Comparison of ENCODE assay signal across 8 cellular contexts in genomic region chr19:36665832-36666231, GRCh38. TPM values are rescaled to one million over a fixed set of nuclear protein-coding genes. Genes with fewer than 3 reads are reported as not detected.
DNase-seq lines count a peak whose midpoint lies in the region; ATAC-seq and TF ChIP-seq lines count a peak whose summit lies in the region.

No MANE protein-coding gene starts in this region.

- POLR2A ChIA-PET in SK-N-SH (lab: Yijun Ruan, JAX) = no interaction called here

- H3K36me3 ChIP-seq in SK-N-SH (replicated peaks in 1 of 2; ENCODE audit: control insufficient read depth in 1 of 2, insufficient read depth in 2 of 2, low read length in 1 of 2) = peaks cover 16 to 48% of the 10 kb centered on the region in 2 experiments

- H2AFZ ChIP-seq in SK-N-SH (ENCODE audit: low read depth) = peak overlapping the region; percentile 100; the same call in 1 of the 2 replicates

- H3K27me3 Mint-ChIP-seq in activated naive CD8-positive, alpha-beta T cell = no peaks in the 10 kb centered on the region
- peaks cover 5 to 13% (median 7%) of the 10 kb centered on the region in 3 donors for H3K27me3 Mint-ChIP-seq in immature natural killer cell (ENCODE audit: low read depth in 3 of 3)
- H3K27me3 Mint-ChIP-seq in stimulated activated naive CD8-positive, alpha-beta T cell treated with anti-CD3 and anti-CD28 coated beads, Interleukin-15, amount 100 ng/mL, for 72 hours = no peaks in the 10 kb centered on the region

- DNase-seq in SK-N-SH = peak; percentile 11
- no peak for DNase-seq in immature natural killer cell
- no peak for DNase-seq in stimulated activated naive CD8-positive, alpha-beta T cell treated with anti-CD3 and anti-CD28 coated beads, Interleukin-15, amount 100 ng/mL, for 72 hours
- DNase-seq in posterior vena cava (ENCODE audit: low spot score) = no peak
- DNase-seq in AML-193 (lab: John Stamatoyannopoulos, UW) = no peak

- H3K9me3 Mint-ChIP-seq in activated naive CD8-positive, alpha-beta T cell (ENCODE audit: low read depth) = peaks cover 31% of the 10 kb centered on the region
- H3K9me3 Mint-ChIP-seq in immature natural killer cell = peaks cover 0 to 2% (median 0%) of the 10 kb centered on the region in 6 donors
- peaks cover 43 to 56% of the 10 kb centered on the region in 2 donors for H3K9me3 Mint-ChIP-seq in stimulated activated naive CD8-positive, alpha-beta T cell treated with anti-CD3 and anti-CD28 coated beads, Interleukin-15, amount 100 ng/mL, for 72 hours

- H3K27ac ChIP-seq in SK-N-SH (ENCODE audit: low read depth in 2 of 2, low read length in 1 of 2) = no peak overlapping the region

- H3K4me1 ChIP-seq in SK-N-SH (ENCODE audit: control insufficient read depth in 1 of 2, insufficient read depth in 2 of 2, low read depth in 1 of 2, low read length in 1 of 2) = peaks cover 0 to 6% of the 10 kb centered on the region in 2 experiments; a peak in 1 of 4 replicates

- peak overlapping the region; percentile 95 for H3K27ac Mint-ChIP-seq in activated naive CD8-positive, alpha-beta T cell
- H3K27ac Mint-ChIP-seq in immature natural killer cell = peak overlapping the region; percentile 36 to 98 (median 89)
- peak overlapping the region; percentile 5 to 89 for H3K27ac Mint-ChIP-seq in stimulated activated naive CD8-positive, alpha-beta T cell treated with anti-CD3 and anti-CD28 coated beads, Interleukin-15, amount 100 ng/mL, for 72 hours

- TF ChIP-seq CTCF in SK-N-SH (IDR thresholded peaks at IDR 0.05) = no peak

- peak overlapping the region; percentile 100 for H3K4me3 Mint-ChIP-seq in activated naive CD8-positive, alpha-beta T cell
- peak overlapping the region; percentile 98 to 100 (median 100) for H3K4me3 Mint-ChIP-seq in immature natural killer cell
- H3K4me3 Mint-ChIP-seq in stimulated activated naive CD8-positive, alpha-beta T cell treated with anti-CD3 and anti-CD28 coated beads, Interleukin-15, amount 100 ng/mL, for 72 hours = peak overlapping the region; percentile 97 to 100

- H3K9ac ChIP-seq in SK-N-SH = peak overlapping the region; percentile 86

- H3K79me2 ChIP-seq in SK-N-SH (ENCODE audit: insufficient read depth) = peaks cover 48% of the 10 kb centered on the region

- H3K4me2 ChIP-seq in SK-N-SH = peak overlapping the region; percentile 80

- WGBS in SK-N-SH (ENCODE audit: low lambda C conversion rate) = 25% methylated on average over 14 of the region's 14 CpGs

- intact Hi-C loops in posterior vena cava (cut with DNase I) = no loop called here

- ATAC-seq in SK-N-SH treated with all-trans-retinoic acid at 6 μM for 48 hours = no peak
- ATAC-seq in stimulated activated naive CD8-positive, alpha-beta T cell treated with anti-CD3 and anti-CD28 coated beads, Interleukin-15, amount 100 ng/mL, for 72 hours = no peak
- no peak for ATAC-seq in HG02884 (IDR thresholded peaks at IDR 0.05; ENCODE audit: unreplicated experiment)

- H4K20me1 ChIP-seq in SK-N-SH (ENCODE audit: insufficient read depth) = no peaks in the 10 kb centered on the region

- TF ChIP-seq RAD21 in SK-N-SH (IDR thresholded peaks at IDR 0.05; ENCODE audit: low read length) = no peak

- peaks cover 20% of the 10 kb centered on the region for H3K9me3 ChIP-seq in SK-N-SH

- H3K36me3 Mint-ChIP-seq in activated naive CD8-positive, alpha-beta T cell = peaks cover 51% of the 10 kb centered on the region
- H3K36me3 Mint-ChIP-seq in immature natural killer cell = peaks cover 21 to 41% (median 34%) of the 10 kb centered on the region in 3 donors

- peak overlapping the region; percentile 61 to 100 for H3K4me3 ChIP-seq in SK-N-SH (ENCODE audit: low read depth in 2 of 2, low read length in 1 of 2)

- H3F3A ChIP-seq in SK-N-SH (replicated peaks; ENCODE audit: insufficient read depth) = peaks cover 5% of the 10 kb centered on the region

- H3K9me2 ChIP-seq in SK-N-SH = no peaks in the 10 kb centered on the region

- H3K27me3 ChIP-seq in SK-N-SH (ENCODE audit: insufficient read depth) = no peaks in the 10 kb centered on the region

- no peak for TF ChIP-seq EP300 in SK-N-SH (IDR thresholded peaks at IDR 0.05; ENCODE audit: borderline replicate concordance in 1 of 2, low read depth in 1 of 2, low read length in 1 of 2)

- CTCF ChIA-PET in SK-N-SH (lab: Yijun Ruan, JAX) = no interaction called here

- H3K4me1 Mint-ChIP-seq in activated naive CD8-positive, alpha-beta T cell (ENCODE audit: low read depth) = peaks cover 35% of the 10 kb centered on the region
- H3K4me1 Mint-ChIP-seq in immature natural killer cell = peaks cover 34 to 51% of the 10 kb centered on the region in 2 donors
- peaks cover 32% of the 10 kb centered on the region for H3K4me1 Mint-ChIP-seq in stimulated activated naive CD8-positive, alpha-beta T cell treated with anti-CD3 and anti-CD28 coated beads, Interleukin-15, amount 100 ng/mL, for 72 hours

TF ChIP-seq in SK-N-SH, 30 proteins besides CTCF, POLR2A, EP300 and RAD21:
- TF ChIP-seq TAF1 (IDR thresholded peaks at IDR 0.05; ENCODE audit: borderline replicate concordance, low read depth, low read length) = no peak
- no peak for TF ChIP-seq EZH2phosphoT487 (IDR thresholded peaks at IDR 0.05; ENCODE audit: borderline replicate concordance, low read depth)
- no peak for TF ChIP-seq FOXJ3 (CRISPR knock-in tag; IDR thresholded peaks at IDR 0.05)
- TF ChIP-seq ELF1 (IDR thresholded peaks at IDR 0.05) = no peak

TF ChIP-seq in SK-N-SH treated with all-trans-retinoic acid at 6 μM for 48 hours, 23 proteins besides CTCF, POLR2A, EP300 and RAD21 (continues in another document):
- no peak for TF ChIP-seq ZNF565 (CRISPR knock-in tag; conservative IDR thresholded peaks at IDR 0.05; ENCODE audit: low read depth)
- no peak for TF ChIP-seq ZNF8 (CRISPR knock-in tag; IDR thresholded peaks at IDR 0.05)
- no peak for TF ChIP-seq ISL1 (CRISPR knock-in tag; IDR thresholded peaks at IDR 0.05)
- no peak for TF ChIP-seq BACH2 (CRISPR knock-in tag; IDR thresholded peaks at IDR 0.05; ENCODE audit: borderline replicate concordance)
- TF ChIP-seq, protein P1, sequence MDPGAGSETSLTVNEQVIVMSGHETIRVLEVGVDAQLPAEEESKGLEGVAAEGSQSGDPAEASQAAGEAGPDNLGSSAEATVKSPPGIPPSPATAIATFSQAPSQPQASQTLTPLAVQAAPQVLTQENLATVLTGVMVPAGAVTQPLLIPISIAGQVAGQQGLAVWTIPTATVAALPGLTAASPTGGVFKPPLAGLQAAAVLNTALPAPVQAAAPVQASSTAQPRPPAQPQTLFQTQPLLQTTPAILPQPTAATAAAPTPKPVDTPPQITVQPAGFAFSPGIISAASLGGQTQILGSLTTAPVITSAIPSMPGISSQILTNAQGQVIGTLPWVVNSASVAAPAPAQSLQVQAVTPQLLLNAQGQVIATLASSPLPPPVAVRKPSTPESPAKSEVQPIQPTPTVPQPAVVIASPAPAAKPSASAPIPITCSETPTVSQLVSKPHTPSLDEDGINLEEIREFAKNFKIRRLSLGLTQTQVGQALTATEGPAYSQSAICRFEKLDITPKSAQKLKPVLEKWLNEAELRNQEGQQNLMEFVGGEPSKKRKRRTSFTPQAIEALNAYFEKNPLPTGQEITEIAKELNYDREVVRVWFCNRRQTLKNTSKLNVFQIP (CRISPR knock-in tag; IDR thresholded peaks at IDR 0.05; ENCODE audit: borderline replicate concordance, low read depth) = no peak
- no peak for TF ChIP-seq OSR1 (CRISPR knock-in tag; IDR thresholded peaks at IDR 0.05)
- no peak for TF ChIP-seq SNAI2 (CRISPR knock-in tag; IDR thresholded peaks at IDR 0.05)
- no peak for TF ChIP-seq RARB (CRISPR knock-in tag; IDR thresholded peaks at IDR 0.05)
- TF ChIP-seq ZC3H10 (CRISPR knock-in tag; IDR thresholded peaks at IDR 0.05) = no peak
- TF ChIP-seq ZNF70 (CRISPR knock-in tag; IDR thresholded peaks at IDR 0.05) = no peak
- no peak for TF ChIP-seq CREB5 (CRISPR knock-in tag; IDR thresholded peaks at IDR 0.05; ENCODE audit: low read depth)
- no peak for TF ChIP-seq TOX (CRISPR knock-in tag; IDR thresholded peaks at IDR 0.05; ENCODE audit: borderline replicate concordance)
- TF ChIP-seq CSDC2 (CRISPR knock-in tag; IDR thresholded peaks at IDR 0.05) = no peak

RNA-seq across cellular contexts. Expression of gene ZNF461, which starts 0.8 kb away (rescaled TPM):
- polyA plus RNA-seq in SK-N-SH (2012; rRNA removed) (2.8 and 5.1 TPM in 2 replicates), immature natural killer cell (1 to 10 TPM; 2.6 to 7.8 (median 4.0) TPM)
- 2.8 and 3.5 TPM in 2 replicates for polyA plus RNA-seq in SK-N-SH (2012; cell fraction: cytosol; rRNA removed)
- 7.9 and 15.2 TPM in 2 replicates for polyA plus RNA-seq in SK-N-SH (2012; cell fraction: nucleus; rRNA removed)
- total RNA-seq in posterior vena cava = 1 to 10 TPM; 7.3 to 9.7 TPM

RNA-seq across cellular contexts. Expression of gene ZNF567, which starts 21.6 kb away (rescaled TPM):
- polyA plus RNA-seq in SK-N-SH (2012; rRNA removed) (4.1 and 4.5 TPM in 2 replicates), immature natural killer cell (1 to 10 TPM; 4.6 to 7.9 (median 4.8) TPM)
- 3.9 and 4.8 TPM in 2 replicates for polyA plus RNA-seq in SK-N-SH (2012; cell fraction: cytosol; rRNA removed)
- 3.4 and 8.4 TPM in 2 replicates for polyA plus RNA-seq in SK-N-SH (2012; cell fraction: nucleus; rRNA removed)
- 1 to 10 TPM; 5.5 to 7.8 TPM for total RNA-seq in posterior vena cava
